Comparison of ENCODE assay signal across 10 cellular contexts in genomic region chr17:77142689-77143088, GRCh38. TPM values are rescaled to one million over a fixed set of nuclear protein-coding genes. Genes with fewer than 3 reads are reported as not detected.
DNase-seq lines count a peak whose midpoint lies in the region; ATAC-seq, FAIRE-seq and TF ChIP-seq lines count a peak whose summit lies in the region.
"Had no signal": no experiment of that assay in that cellular context is flagged by ENCODE, and none has a peak within 500 bp of the region (broad histone marks: within the 10 kb centered on the region; RNA-seq: fewer than 3 reads in every experiment).

No MANE protein-coding gene starts in this region.

- H3K4me3 ChIP-seq in lower lobe of right lung (peak overlapping the region; percentile 72), thoracic aorta (peak overlapping the region; percentile 33), ascending aorta (peak overlapping the region in 1 of 2 donors; percentile 37)

- H3K27me3 ChIP-seq in lower lobe of right lung (ENCODE audit: low read depth) = no peaks in the 10 kb centered on the region
- H3K27me3 ChIP-seq in thoracic aorta (replicated peaks; ENCODE audit: insufficient read depth) = no peaks in the 10 kb centered on the region
- no peaks in the 10 kb centered on the region for H3K27me3 ChIP-seq in ascending aorta

- no peaks in the 10 kb centered on the region for H3K27me3 Mint-ChIP-seq in activated CD4-positive, alpha-beta T cell treated with anti-CD3 and anti-CD28 coated beads, Interleukin-2, amount 10 ng/mL, durations not matched to agents 7 days and 5 days
- no peaks in the 10 kb centered on the region for H3K27me3 Mint-ChIP-seq in activated T-helper 17 cell treated with anti-CD3 and anti-CD28 coated beads, Interleukin-2, amount 50 U/mL, for 72 hours

- peak overlapping the region; percentile 88 for H3K4me3 Mint-ChIP-seq in activated CD4-positive, alpha-beta T cell treated with anti-CD3 and anti-CD28 coated beads, Interleukin-2, amount 10 ng/mL, durations not matched to agents 7 days and 5 days
- peak overlapping the region; percentile 90 for H3K4me3 Mint-ChIP-seq in activated T-helper 17 cell treated with anti-CD3 and anti-CD28 coated beads, Interleukin-2, amount 50 U/mL, for 72 hours

- no peak for TF ChIP-seq CTCF in lower lobe of right lung (IDR thresholded peaks at IDR 0.05)
- TF ChIP-seq CTCF in thoracic aorta (IDR thresholded peaks at IDR 0.05) = no peak
- no peak for TF ChIP-seq CTCF in ascending aorta (IDR thresholded peaks at IDR 0.05)

- H3K9me3 ChIP-seq in lower lobe of right lung = no peaks in the 10 kb centered on the region
- no peaks in the 10 kb centered on the region for H3K9me3 ChIP-seq in thoracic aorta
- no peaks in the 10 kb centered on the region for H3K9me3 ChIP-seq in ascending aorta

- no peak for DNase-seq in activated CD4-positive, alpha-beta T cell treated with anti-CD3 and anti-CD28 coated beads, Interleukin-2, amount 10 ng/mL, durations not matched to agents 7 days and 5 days
- no peak for DNase-seq in activated CD4-positive, alpha-beta T cell treated with anti-CD3 and anti-CD28 coated beads for 4 hours
- DNase-seq in lower lobe of right lung (no peak), thoracic aorta (ENCODE audit: low spot score) (no peak), HTR-8/SVneo (ENCODE audit: insufficient read length, low spot score) (no peak), ascending aorta (ENCODE audit: low spot score in 2 of 2) (no peak)
- DNase-seq in activated CD8-positive, alpha-beta memory T cell treated with anti-CD3 and anti-CD28 coated beads, Interleukin-2, amount 50 U/mL, for 48 hours = no peak
- DNase-seq: activated effector memory CD4-positive, alpha-beta T cell treated with anti-CD3 and anti-CD28 coated beads, Interleukin-2, amount 50 U/mL, for 16 hours; NK-92 treated with Interleukin-12 subunit alpha and Interleukin-12 subunit beta, amount 100 ng/mL, for 24 hours had no signal

- POLR2A ChIA-PET in activated CD4-positive, alpha-beta T cell treated with anti-CD3 and anti-CD28 coated beads, Interleukin-2, amount 10 ng/mL, durations not matched to agents 7 days and 5 days (lab: Charles Lee) = interaction anchor here (0.6 kb wide), 1 partner anchor 41 kb away, joined by 4 read pairs; no protein-coding TSS in a partner anchor

- ATAC-seq in activated T-helper 17 cell treated with anti-CD3 and anti-CD28 coated beads, Interleukin-2, amount 50 U/mL, for 72 hours (replicated peaks) = no peak
- ATAC-seq in lower lobe of right lung (no peak), thoracic aorta (ENCODE audit: insufficient number of reproducible peaks, low FRiP score, low read depth) (no peak)

- H3K4me1 ChIP-seq in lower lobe of right lung (peaks cover 53% of the 10 kb centered on the region), thoracic aorta (ENCODE audit: control insufficient read depth in 1 of 2, low read depth in 2 of 2) (peaks cover 19 to 48% of the 10 kb centered on the region in 2 donors), ascending aorta (peaks cover 0 to 19% of the 10 kb centered on the region in 2 donors)

- peaks cover 30% of the 10 kb centered on the region for H3K36me3 ChIP-seq in lower lobe of right lung
- H3K36me3 ChIP-seq in thoracic aorta = peaks cover 4% of the 10 kb centered on the region
- H3K36me3 ChIP-seq in ascending aorta = peaks cover 2 to 23% of the 10 kb centered on the region in 2 donors

- H3K4me1 Mint-ChIP-seq in activated CD4-positive, alpha-beta T cell treated with anti-CD3 and anti-CD28 coated beads, Interleukin-2, amount 10 ng/mL, durations not matched to agents 7 days and 5 days = peaks cover 74% of the 10 kb centered on the region
- peaks cover 44% of the 10 kb centered on the region for H3K4me1 Mint-ChIP-seq in activated T-helper 17 cell treated with anti-CD3 and anti-CD28 coated beads, Interleukin-2, amount 50 U/mL, for 72 hours

- peak overlapping the region; percentile 98 for H3K27ac ChIP-seq in lower lobe of right lung
- peak overlapping the region in 1 of 2 donors; percentile 70 for H3K27ac ChIP-seq in thoracic aorta
- H3K27ac ChIP-seq in ascending aorta = peak overlapping the region in 1 of 2 donors; percentile 24

- H3K9me3 Mint-ChIP-seq in activated CD4-positive, alpha-beta T cell treated with anti-CD3 and anti-CD28 coated beads, Interleukin-2, amount 10 ng/mL, durations not matched to agents 7 days and 5 days = peaks cover 8% of the 10 kb centered on the region
- H3K9me3 Mint-ChIP-seq in activated T-helper 17 cell treated with anti-CD3 and anti-CD28 coated beads, Interleukin-2, amount 50 U/mL, for 72 hours = no peaks in the 10 kb centered on the region

- CTCF ChIA-PET in activated CD4-positive, alpha-beta T cell treated with anti-CD3 and anti-CD28 coated beads, Interleukin-2, amount 10 ng/mL, durations not matched to agents 7 days and 5 days (lab: Charles Lee) = interaction anchor here (1.4 kb wide), 1 partner anchor 15 kb away, joined by 3 read pairs; no protein-coding TSS in a partner anchor

- no peak for FAIRE-seq in HTR-8/SVneo (lab: Jason Lieb, UNC)

- intact Hi-C loops in lower lobe of right lung (cut with DNase I) = no loop called here
- intact Hi-C loops in ascending aorta (cut with DNase I) = loop anchor here (10.0 kb wide), 1 partner anchor 1032 kb away; no protein-coding TSS in a partner anchor

- H3K27ac Mint-ChIP-seq in activated CD4-positive, alpha-beta T cell treated with anti-CD3 and anti-CD28 coated beads, Interleukin-2, amount 10 ng/mL, durations not matched to agents 7 days and 5 days = no peak overlapping the region
- peak overlapping the region; percentile 89 for H3K27ac Mint-ChIP-seq in activated T-helper 17 cell treated with anti-CD3 and anti-CD28 coated beads, Interleukin-2, amount 50 U/mL, for 72 hours

- H3K36me3 Mint-ChIP-seq in activated CD4-positive, alpha-beta T cell treated with anti-CD3 and anti-CD28 coated beads, Interleukin-2, amount 10 ng/mL, durations not matched to agents 7 days and 5 days (ENCODE audit: low read depth) = peaks cover 63% of the 10 kb centered on the region
- H3K36me3 Mint-ChIP-seq in activated T-helper 17 cell treated with anti-CD3 and anti-CD28 coated beads, Interleukin-2, amount 50 U/mL, for 72 hours (ENCODE audit: low read depth) = peaks cover 70% of the 10 kb centered on the region

RNA-seq across cellular contexts. Expression of gene SEC14L1, which starts 1.9 kb away (rescaled TPM):
- 10 to 100 TPM; 56.6 to 57.4 TPM for total RNA-seq in activated CD4-positive, alpha-beta T cell treated with anti-CD3 and anti-CD28 coated beads, Interleukin-2, amount 10 ng/mL, durations not matched to agents 7 days and 5 days
- total RNA-seq in activated T-helper 17 cell treated with anti-CD3 and anti-CD28 coated beads, Interleukin-2, amount 50 U/mL, for 72 hours = 10 to 100 TPM; 89.3 to 98.4 TPM
- total RNA-seq in lower lobe of right lung (146 TPM), thoracic aorta (100 to 1,000 TPM in 1 of 2 donors, 10 to 100 TPM in 1; 89.0 to 105 TPM), ascending aorta (176 TPM)
